Comparison of ENCODE assay signal across 13 cellular contexts in the genomic region with DNA sequence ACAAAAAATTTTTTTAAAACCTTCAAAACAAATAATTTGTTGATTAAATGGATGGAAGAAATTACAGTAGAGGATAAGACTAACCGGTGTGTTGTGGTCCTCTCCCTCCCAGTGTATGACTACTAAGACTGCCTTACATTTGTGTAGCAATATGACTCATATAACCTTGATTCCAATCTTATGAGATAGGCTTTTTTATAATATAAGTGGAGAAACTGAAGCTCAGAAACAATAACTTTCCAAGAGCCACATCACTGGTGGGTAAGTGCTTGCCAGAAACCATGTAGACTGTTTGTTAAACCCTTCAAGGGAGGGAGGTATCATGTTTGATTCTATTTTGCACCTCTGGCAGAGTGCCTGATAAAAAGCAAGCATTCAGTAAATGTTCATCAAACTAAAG. TPM values are rescaled to one million over a fixed set of nuclear protein-coding genes. Genes with fewer than 3 reads are reported as not detected.
DNase-seq lines count a peak whose midpoint lies in the region; ATAC-seq and TF ChIP-seq lines count a peak whose summit lies in the region.
"Had no signal": no experiment of that assay in that cellular context is flagged by ENCODE, and none has a peak within 500 bp of the region (broad histone marks: within the 10 kb centered on the region; RNA-seq: fewer than 3 reads in every experiment).

No MANE protein-coding gene starts in this region.

- no peaks in the 10 kb centered on the region for H3K9me3 ChIP-seq in ascending aorta
- H3K9me3 ChIP-seq: upper lobe of left lung had no signal

- no peaks in the 10 kb centered on the region for H3K27me3 ChIP-seq in brain microvascular endothelial cell (replicated peaks)
- no peaks in the 10 kb centered on the region for H3K27me3 ChIP-seq in ascending aorta
- H3K27me3 ChIP-seq: neural progenitor cell, upper lobe of left lung had no signal

- in situ Hi-C loops in brain microvascular endothelial cell (cut with HindIII; ENCODE audit: low pct_ligation_motif_present, low sequenced_read_pairs): no loop called here

- H3K4me1 ChIP-seq in ascending aorta: no peaks in the 10 kb centered on the region
- H3K4me1 ChIP-seq: upper lobe of left lung had no signal

- intact Hi-C loops in ascending aorta (cut with DNase I) (no loop called here), Right ventricle myocardium superior (cut with DNase I) (no loop called here)

- H3K27ac ChIP-seq in brain microvascular endothelial cell (peak overlapping the region; percentile 40), ascending aorta (no peak overlapping the region)
- H3K27ac ChIP-seq: neural progenitor cell, upper lobe of left lung had no signal

- TF ChIP-seq CTCF in brain microvascular endothelial cell (IDR thresholded peaks at IDR 0.05; ENCODE audit: low read depth, low read length, missing control alignments) (no peak), ascending aorta (IDR thresholded peaks at IDR 0.05) (no peak)

- H3K36me3 ChIP-seq in brain microvascular endothelial cell (replicated peaks): no peaks in the 10 kb centered on the region
- H3K36me3 ChIP-seq in ascending aorta: no peaks in the 10 kb centered on the region
- H3K36me3 ChIP-seq: neural progenitor cell, upper lobe of left lung had no signal

- ATAC-seq in HG03196 (IDR thresholded peaks at IDR 0.05; ENCODE audit: unreplicated experiment): no peak
- no peak for ATAC-seq in Right ventricle myocardium superior (ENCODE audit: poor library complexity)

- DNase-seq in EH (ENCODE audit: low read depth): peak; percentile 90
- DNase-seq in NCI-H2029 (lab: John Stamatoyannopoulos, UW): peak; percentile 60
- peak; percentile 59 for DNase-seq in brain microvascular endothelial cell
- DNase-seq in myocyte (ENCODE audit: low read depth): peak; percentile 49
- DNase-seq in ascending aorta (ENCODE audit: low spot score in 2 of 2): no peak
- DNase-seq in activated CD8-positive, alpha-beta memory T cell treated with anti-CD3 and anti-CD28 coated beads, Interleukin-2, amount 50 U/mL, for 4 hours: no peak
- no peak for DNase-seq in Right ventricle myocardium superior
- DNase-seq: cortex of kidney, H7, NCI-H187, upper lobe of left lung had no signal

- no peak overlapping the region for H3K4me3 ChIP-seq in brain microvascular endothelial cell (ENCODE audit: low read depth, low read length)
- no peak overlapping the region for H3K4me3 ChIP-seq in ascending aorta
- H3K4me3 ChIP-seq: neural progenitor cell, upper lobe of left lung had no signal

RNA-seq across cellular contexts. Expression of gene NLN, which starts 47.5 kb away (rescaled TPM):
- total RNA-seq in myocyte (26.3 and 31.1 TPM in 2 replicates), ascending aorta (4.7 TPM), Right ventricle myocardium superior (15.1 TPM)
- polyA plus RNA-seq in myocyte (2012): 18.7 TPM

RNA-seq across cellular contexts. Expression of gene SGTB, which starts 47.6 kb away (rescaled TPM):
- total RNA-seq in myocyte (8.7 and 24.7 TPM in 2 replicates), ascending aorta (6.9 TPM), Right ventricle myocardium superior (4.7 TPM)
- polyA plus RNA-seq in myocyte (2012): 7.0 TPM

Comparison
In these comparisons a context has a peak if more than half of its experiments do, and no peak if none do; other contexts are left out.
1. DNase-seq: peak in EH (single experiment), NCI-H2029 (single experiment), brain microvascular endothelial cell (single experiment) and myocyte (single experiment); none in ascending aorta (0 of 2), activated CD8-positive, alpha-beta memory T cell treated with anti-CD3 and anti-CD28 coated beads, Interleukin-2, amount 50 U/mL, for 4 hours (single experiment) and Right ventricle myocardium superior (single experiment).